ENCODE assay signal across 8 cellular contexts in genomic region chr17:62478976-62479894, GRCh38. TPM values are rescaled to one million over a fixed set of nuclear protein-coding genes. Genes with fewer than 3 reads are reported as not detected.
DNase-seq lines count a peak whose midpoint lies in the region; ATAC-seq lines count a peak whose summit lies in the region.
"Not testable (repeated sequence)": the region's sequence is repeated elsewhere in the genome, so short reads cannot be mapped to it uniquely, and the experiment has no call there.

No MANE protein-coding gene starts in this region.

- peak overlapping the region; percentile 93 for H3K27ac Mint-ChIP-seq in central memory CD8-positive, alpha-beta T cell (ENCODE audit: low read depth)

- H3K4me1 Mint-ChIP-seq in central memory CD8-positive, alpha-beta T cell, result peaks cover 42% of the 10 kb centered on the region

- WGBS in urinary bladder, result under 1% methylated on average over 82 of the region's 90 CpGs

- not testable (repeated sequence) for H3K9me3 ChIP-seq in iPS-18c (ENCODE audit: control insufficient read depth, insufficient read depth, low read length)

- intact Hi-C loops in posterior vena cava (cut with DNase I), result not testable (repeated sequence)

- H3K9me3 Mint-ChIP-seq in central memory CD8-positive, alpha-beta T cell, result not testable (repeated sequence)

- ATAC-seq in GM18511 (IDR thresholded peaks at IDR 0.05; ENCODE audit: unreplicated experiment), result peak; percentile 35
- ATAC-seq in HG02798 (IDR thresholded peaks at IDR 0.05; ENCODE audit: poor library complexity, unreplicated experiment), result peak; percentile 40
- peak; percentile 48 for ATAC-seq in central memory CD8-positive, alpha-beta T cell (replicated peaks; ENCODE audit: extremely low read depth, poor library complexity, severe bottlenecking)

- not testable (repeated sequence) for H3K27me3 Mint-ChIP-seq in central memory CD8-positive, alpha-beta T cell

- H3K36me3 Mint-ChIP-seq in central memory CD8-positive, alpha-beta T cell (ENCODE audit: insufficient read depth), result peaks cover 33% of the 10 kb centered on the region

- H3K4me1 ChIP-seq in urinary bladder (ENCODE audit: insufficient read depth), result not testable (repeated sequence)

- peak overlapping the region; percentile 56 for H3K4me3 ChIP-seq in iPS-18c (ENCODE audit: insufficient read depth, low read depth, low read length)
- peak overlapping the region; percentile 71 for H3K4me3 ChIP-seq in urinary bladder (ENCODE audit: low read depth, low read length)

- not testable (repeated sequence) for H3K36me3 ChIP-seq in urinary bladder (ENCODE audit: insufficient read depth)

- peak overlapping the region; percentile 84 for H3K4me3 Mint-ChIP-seq in central memory CD8-positive, alpha-beta T cell

- peak; percentile 32 for DNase-seq in NAMALWA (ENCODE audit: low spot score)
- DNase-seq in activated CD4-positive, alpha-beta T cell treated with anti-CD3 and anti-CD28 coated beads, Interleukin-2, amount 50 U/mL, for 1 hour, result peak; percentile 40
- DNase-seq in central memory CD8-positive, alpha-beta T cell (ENCODE audit: low spot score in 2 of 2), result peak in 1 of 2 donors; percentile 35
- DNase-seq in posterior vena cava (ENCODE audit: low spot score), result peak; percentile 86

- H3K27ac ChIP-seq in urinary bladder (ENCODE audit: low read depth), result peak overlapping the region; percentile 96

RNA-seq across cellular contexts. Expression of gene TLK2, which starts 0.6 kb away (rescaled TPM):
- total RNA-seq in posterior vena cava, result 10 to 100 TPM; 37.0 to 42.0 TPM
- total RNA-seq in urinary bladder, result 87.3 TPM
- 20.1 TPM for polyA plus RNA-seq in urinary bladder

RNA-seq across cellular contexts. Expression of gene METTL2A, which starts 55.5 kb away (rescaled TPM):
- 10 to 100 TPM; 12.8 to 14.9 TPM for total RNA-seq in posterior vena cava
- total RNA-seq in urinary bladder, result 24.3 TPM
- polyA plus RNA-seq in urinary bladder, result 10.3 TPM
